8 cellular contexts compared by ENCODE assay signal in genomic region chr6:17986656-17987575, GRCh38. TPM values are rescaled to one million over a fixed set of nuclear protein-coding genes. Genes with fewer than 3 reads are reported as not detected.
DNase-seq lines count a peak whose midpoint lies in the region; ATAC-seq and TF ChIP-seq lines count a peak whose summit lies in the region.

No MANE protein-coding gene starts in this region.

- H3K36me3 Mint-ChIP-seq in IgD-negative memory B cell: no peaks in the 10 kb centered on the region
- no peaks in the 10 kb centered on the region for H3K36me3 Mint-ChIP-seq in activated B cell treated with CpG ODN at 0.5 μM for 24 hours (ENCODE audit: low read depth)
- H3K36me3 Mint-ChIP-seq in naive B cell: no peaks in the 10 kb centered on the region

- H3K9me3 Mint-ChIP-seq in IgD-negative memory B cell (peaks cover 0 to 2% (median 0%) of the 10 kb centered on the region in 3 donors), activated B cell treated with CpG ODN at 0.5 μM for 24 hours (no peaks in the 10 kb centered on the region), naive B cell (no peaks in the 10 kb centered on the region)

- H3K27ac Mint-ChIP-seq in IgD-negative memory B cell: peak overlapping the region; percentile 13 to 57 (median 31)
- peak overlapping the region; percentile 71 for H3K27ac Mint-ChIP-seq in activated B cell treated with CpG ODN at 0.5 μM for 24 hours
- peak overlapping the region in 2 of 6 donors; percentile 15 to 32 for H3K27ac Mint-ChIP-seq in naive B cell

- peak overlapping the region; percentile 87 to 93 (median 91) for H3K4me3 Mint-ChIP-seq in IgD-negative memory B cell
- peak overlapping the region; percentile 86 for H3K4me3 Mint-ChIP-seq in activated B cell treated with CpG ODN at 0.5 μM for 24 hours
- peak overlapping the region; percentile 74 to 94 (median 90) for H3K4me3 Mint-ChIP-seq in naive B cell

- POLR2A ChIA-PET in activated B cell treated with CpG ODN at 0.5 μM for 24 hours (lab: Charles Lee): interaction anchor here (1.0 to 1.3 kb wide), 3 partner anchors 8 to 515 kb away, joined by 3 to 4 read pairs (median 3); no protein-coding TSS in a partner anchor

- no peak for TF ChIP-seq CTCF in activated B cell treated with CpG ODN at 0.5 μM for 24 hours (IDR thresholded peaks at IDR 0.05)
- TF ChIP-seq CTCF in fibroblast of pulmonary artery (IDR thresholded peaks at IDR 0.05; ENCODE audit: low read length, missing control alignments): no peak

- ATAC-seq in GM21723 (IDR thresholded peaks at IDR 0.05; ENCODE audit: unreplicated experiment) (peak; percentile 26), activated B cell treated with CpG ODN at 0.5 μM for 24 hours (ENCODE audit: low read depth) (peak; percentile 15), naive B cell (ENCODE audit: low read depth in 2 of 2) (peak; percentile 6 to 15)

- intact Hi-C loops in activated B cell treated with CpG ODN at 0.5 μM for 24 hours (cut with micrococcal nuclease): loop anchor here (1.0 to 10.0 kb wide), 5 partner anchors 135 to 488 kb away; partner anchors contain the start of genes NHLRC1, NUP153 and RNF144B

- peaks cover 27 to 38% (median 33%) of the 10 kb centered on the region in 3 donors for H3K4me1 Mint-ChIP-seq in IgD-negative memory B cell
- H3K4me1 Mint-ChIP-seq in activated B cell treated with CpG ODN at 0.5 μM for 24 hours: peaks cover 32% of the 10 kb centered on the region
- H3K4me1 Mint-ChIP-seq in naive B cell: peaks cover 20 to 38% (median 30%) of the 10 kb centered on the region in 3 donors

- peak; percentile 15 to 56 for DNase-seq in NCI-H2081 (lab: John Stamatoyannopoulos, UW)
- no peak for DNase-seq in NCI-H2081 treated with DMSO at 0.1 percent for 48 hours (lab: John Stamatoyannopoulos, UW)
- peak; percentile 43 for DNase-seq in activated B cell treated with CpG ODN at 0.5 μM for 24 hours
- peak; percentile 51 for DNase-seq in fibroblast of pulmonary artery (ENCODE audit: low read depth)
- DNase-seq in naive B cell: peak; percentile 30
- DNase-seq in NAMALWA (ENCODE audit: low spot score): no peak

- peak overlapping the region; percentile 87 for H3K4me3 ChIP-seq in fibroblast of pulmonary artery (replicated peaks; ENCODE audit: low read depth, low read length)

- CTCF ChIA-PET in activated B cell treated with CpG ODN at 0.5 μM for 24 hours (lab: Charles Lee): no interaction called here

- H3K27me3 Mint-ChIP-seq in IgD-negative memory B cell: peaks cover 1% of the 10 kb centered on the region
- H3K27me3 Mint-ChIP-seq in activated B cell treated with CpG ODN at 0.5 μM for 24 hours: no peaks in the 10 kb centered on the region
- peaks cover 4 to 10% (median 5%) of the 10 kb centered on the region in 3 donors for H3K27me3 Mint-ChIP-seq in naive B cell

RNA-seq across cellular contexts. Expression of gene KIF13A, which starts 0.5 kb away (rescaled TPM):
- polyA plus RNA-seq in IgD-negative memory B cell (1.4 TPM), naive B cell (ENCODE audit: low read depth in 6 of 6) (1 to 10 TPM in 2 of 6 donors, under 1 TPM in 3, not detected in 1; 0.21 to 4.3 (median 0.91) TPM)
- 13.1 and 14.1 TPM in 2 replicates for total RNA-seq in activated B cell treated with CpG ODN at 0.5 μM for 24 hours

Comparison
In these comparisons a context has a peak if more than half of its experiments do, and no peak if none do; other contexts are left out.
1. DNase-seq: peak in NCI-H2081 (2 of 2), activated B cell treated with CpG ODN at 0.5 μM for 24 hours (single experiment), fibroblast of pulmonary artery (single experiment) and naive B cell (single experiment); none in NCI-H2081 treated with DMSO at 0.1 percent for 48 hours (single experiment) and NAMALWA (single experiment).
2. Peak in every context shown above with its lines, with median percentiles within 50 percentile points of each other: ATAC-seq and H3K4me3 Mint-ChIP-seq.